Comparison of ENCODE assay signal across 1 cellular context in genomic region chr10:98467506-98468318, GRCh38.
TF ChIP-seq lines count a peak whose summit lies in the region.

No MANE protein-coding gene starts in this region.

TF ChIP-seq in K562, 482 proteins besides CTCF, POLR2A, EP300 and RAD21 (continued from another document and continues in another):
- TF ChIP-seq ZNF277 (CRISPR knock-in tag; IDR thresholded peaks at IDR 0.05; ENCODE audit: borderline replicate concordance) (no peak), NCOA4 (IDR thresholded peaks at IDR 0.05; ENCODE audit: partially characterized antibody) (no peak), JUND (IDR thresholded peaks at IDR 0.05; ENCODE audit: borderline replicate concordance, low read depth, low read length) (no peak; the same call in 1 of the 2 replicates), JUND (tag; IDR thresholded peaks at IDR 0.05; ENCODE audit: borderline replicate concordance, low read depth, low read length) (0 out of 3 replicates have a peak, but pooled peaks have one; percentile 6), GABPB1 (CRISPR knock-in tag; IDR thresholded peaks at IDR 0.05) (no peak), NRF1 (conservative IDR thresholded peaks at IDR 0.05 in 1 of 2, IDR thresholded peaks at IDR 0.05 in 1 of 2) (peak in 1 of 2 experiments; percentile 61; a peak in 2 of 4 replicates), ATF1 (CRISPR knock-in tag; IDR thresholded peaks at IDR 0.05) (no peak), ATF1 (tag; IDR thresholded peaks at IDR 0.05) (no peak), SRSF1 (IDR thresholded peaks at IDR 0.05; ENCODE audit: low read depth, low read length) (no peak), ZFP30 (CRISPR knock-in tag; IDR thresholded peaks at IDR 0.05; ENCODE audit: borderline replicate concordance) (no peak), NR2C2 (CRISPR knock-in tag; IDR thresholded peaks at IDR 0.05) (no peak), NR2C2 (tag; IDR thresholded peaks at IDR 0.05) (no peak), FOXP1 (CRISPR knock-in tag; IDR thresholded peaks at IDR 0.05) (no peak), MAZ (CRISPR knock-in tag; conservative IDR thresholded peaks at IDR 0.05 in 1 of 2, IDR thresholded peaks at IDR 0.05 in 1 of 2) (no peak; a peak in 1 of 4 replicates), ZNF740 (CRISPR knock-in tag; IDR thresholded peaks at IDR 0.05) (peak; percentile 8; the same call in 1 of the 2 replicates), ZNF740 (tag; IDR thresholded peaks at IDR 0.05) (no peak), ZNF644 (tag; IDR thresholded peaks at IDR 0.05; ENCODE audit: low read depth) (no peak), ARID3B (CRISPR knock-in tag; IDR thresholded peaks at IDR 0.05; ENCODE audit: borderline replicate concordance) (no peak), MNT (conservative IDR thresholded peaks at IDR 0.05) (peak in 1 of 2 experiments; percentile 57; a peak in 2 of 4 replicates), MGA (IDR thresholded peaks at IDR 0.05) (peak; percentile 69), HCFC1 (IDR thresholded peaks at IDR 0.05; ENCODE audit: low read depth, low read length) (no peak), VEZF1 (CRISPR knock-in tag; IDR thresholded peaks at IDR 0.05) (no peak), ZNF165 (CRISPR knock-in tag; IDR thresholded peaks at IDR 0.05; ENCODE audit: borderline replicate concordance) (no peak), KDM2B (CRISPR knock-in tag; IDR thresholded peaks at IDR 0.05) (no peak), ZFP36 (IDR thresholded peaks at IDR 0.05; ENCODE audit: low read depth, low read length, partially characterized antibody) (no peak), RCOR1 (IDR thresholded peaks at IDR 0.05; ENCODE audit: borderline replicate concordance in 1 of 2, low read depth in 2 of 2, low read length in 2 of 2) (0 out of 4 replicates have a peak, but pooled peaks of 1 of the 2 experiments have one; percentile 35), ZBTB7A (IDR thresholded peaks at IDR 0.05; ENCODE audit: borderline replicate concordance, control insufficient read depth, low read depth, low read length) (no peak), ZNF778 (CRISPR knock-in tag; IDR thresholded peaks at IDR 0.05) (no peak), ATF4 (CRISPR knock-in tag; IDR thresholded peaks at IDR 0.05) (no peak), ZNF696 (CRISPR knock-in tag; conservative IDR thresholded peaks at IDR 0.05) (no peak), E2F6 (IDR thresholded peaks at IDR 0.05; ENCODE audit: borderline replicate concordance in 1 of 2, extremely low read depth in 1 of 2, insufficient read depth in 1 of 2, insufficient read length in 1 of 2, low read depth in 1 of 2, low read length in 1 of 2, poor library complexity in 1 of 2, severe bottlenecking in 1 of 2) (peak; percentile 5 to 6), CREB1 (IDR thresholded peaks at IDR 0.05) (no peak), CREB1 (CRISPR knock-in tag; IDR thresholded peaks at IDR 0.05) (0 out of 2 replicates have a peak, but pooled peaks have one; percentile 26), SIN3B (IDR thresholded peaks at IDR 0.05; ENCODE audit: low read depth) (no peak), LEF1 (IDR thresholded peaks at IDR 0.05) (no peak), YY1 (IDR thresholded peaks at IDR 0.05; ENCODE audit: borderline replicate concordance in 1 of 3, control insufficient read depth in 1 of 3, extremely low read depth in 1 of 3, insufficient read depth in 3 of 3, insufficient read length in 1 of 3, insufficient replicate concordance in 2 of 3, low read depth in 1 of 3, low read length in 2 of 3) (peak in 1 of 3 experiments; percentile 36), RBM14 (IDR thresholded peaks at IDR 0.05; ENCODE audit: borderline replicate concordance, insufficient read depth, low read depth, low read length) (no peak), SMC3 (conservative IDR thresholded peaks at IDR 0.05; ENCODE audit: insufficient read depth, low read depth, low read length) (peak; percentile 67), PHF21A (IDR thresholded peaks at IDR 0.05; ENCODE audit: borderline replicate concordance, low read depth) (no peak), JUN (IDR thresholded peaks at IDR 0.05; ENCODE audit: borderline replicate concordance, low read depth, low read length) (0 out of 2 replicates have a peak, but pooled peaks have one; percentile 3), JUN (CRISPR knock-in tag; IDR thresholded peaks at IDR 0.05; ENCODE audit: borderline replicate concordance) (no peak), BMI1 (IDR thresholded peaks at IDR 0.05; ENCODE audit: low read length) (no peak), ETV1 (tag; conservative IDR thresholded peaks at IDR 0.05; ENCODE audit: low read depth) (0 out of 2 replicates have a peak, but pooled peaks have one; percentile 10)
